ENCODE assay signal across 16 cellular contexts in genomic region chr2:191618789-191619185, GRCh38. TPM values are rescaled to one million over a fixed set of nuclear protein-coding genes. Genes with fewer than 3 reads are reported as not detected.
DNase-seq lines count a peak whose midpoint lies in the region; ATAC-seq and TF ChIP-seq lines count a peak whose summit lies in the region.
"Had no signal": no experiment of that assay in that cellular context is flagged by ENCODE, and none has a peak within 500 bp of the region (broad histone marks: within the 10 kb centered on the region; RNA-seq: fewer than 3 reads in every experiment).

No MANE protein-coding gene starts in this region.

- no peaks in the 10 kb centered on the region for H4K20me1 ChIP-seq in DND-41 (ENCODE audit: insufficient read depth, low read length)

- H3K79me2 ChIP-seq in DND-41 (ENCODE audit: insufficient read depth, low read length): no peaks in the 10 kb centered on the region

- no peaks in the 10 kb centered on the region for H3K27me3 Mint-ChIP-seq in CD4-positive, alpha-beta T cell
- no peaks in the 10 kb centered on the region for H3K27me3 Mint-ChIP-seq in activated naive CD8-positive, alpha-beta T cell treated with anti-CD3 and anti-CD28 coated beads, Interleukin-2, amount 50 U/mL, for 24 hours
- no peaks in the 10 kb centered on the region for H3K27me3 Mint-ChIP-seq in naive thymus-derived CD4-positive, alpha-beta T cell
- H3K27me3 Mint-ChIP-seq: progenitor cell of endocrine pancreas had no signal

- peak overlapping the region; percentile 50; the same call in 1 of the 2 replicates for H3K4me2 ChIP-seq in DND-41 (ENCODE audit: insufficient read depth, low read length)

- no peak for TF ChIP-seq CTCF in CD4-positive, alpha-beta T cell (IDR thresholded peaks at IDR 0.05)
- TF ChIP-seq CTCF in DND-41 (IDR thresholded peaks at IDR 0.05; ENCODE audit: borderline replicate concordance, extremely low read depth, low read length, poor library complexity, severe bottlenecking): no peak

- H3K9me3 ChIP-seq in CD4-positive, alpha-beta T cell (ENCODE audit: control insufficient read depth, low read length): no peaks in the 10 kb centered on the region
- H3K9me3 ChIP-seq in DND-41 (ENCODE audit: insufficient read depth, low read length, severe bottlenecking): no peaks in the 10 kb centered on the region
- H3K9me3 ChIP-seq in naive thymus-derived CD4-positive, alpha-beta T cell (ENCODE audit: control insufficient read depth in 2 of 3, low read length in 3 of 3): no peaks in the 10 kb centered on the region

- H3K4me3 Mint-ChIP-seq in CD4-positive, alpha-beta T cell: no peak overlapping the region
- H3K4me3 Mint-ChIP-seq in activated naive CD8-positive, alpha-beta T cell treated with anti-CD3 and anti-CD28 coated beads, Interleukin-2, amount 50 U/mL, for 24 hours: no peak overlapping the region
- peak overlapping the region in 6 of 10 donors; percentile 19 to 73 (median 66) for H3K4me3 Mint-ChIP-seq in naive thymus-derived CD4-positive, alpha-beta T cell

- intact Hi-C loops in CD4-positive, alpha-beta T cell (cut with DNase I, micrococcal nuclease): loop anchor here (2.0 to 5.0 kb wide), 2 partner anchors 46 to 56 kb away; no protein-coding TSS in a partner anchor
- intact Hi-C loops in naive thymus-derived CD4-positive, alpha-beta T cell (cut with micrococcal nuclease): loop anchor here (5.0 to 10.0 kb wide), 5 partner anchors 466 to 1211 kb away; partner anchors contain the start of genes GLS (in 1 of the 2), MFSD6 (in 1 of the 2), NEMP2 (in 1 of the 2) and STAT4 (in 1 of the 2)
- intact Hi-C loops in posterior vena cava (cut with DNase I): no loop called here

- no peak overlapping the region for H3K4me3 ChIP-seq in DND-41 (ENCODE audit: low read depth in 1 of 2, low read length in 2 of 2)
- no peak overlapping the region for H3K4me3 ChIP-seq in naive thymus-derived CD4-positive, alpha-beta T cell (ENCODE audit: low read length)

- H3K36me3 ChIP-seq in DND-41 (ENCODE audit: insufficient read depth, low read length): no peaks in the 10 kb centered on the region
- no peaks in the 10 kb centered on the region for H3K36me3 ChIP-seq in naive thymus-derived CD4-positive, alpha-beta T cell (ENCODE audit: control insufficient read depth in 2 of 3, insufficient read depth in 3 of 3, low read length in 3 of 3)

- peaks cover 42% of the 10 kb centered on the region for H3K4me1 ChIP-seq in DND-41 (ENCODE audit: insufficient read depth, low read length)
- H3K4me1 ChIP-seq in naive thymus-derived CD4-positive, alpha-beta T cell (ENCODE audit: control insufficient read depth in 2 of 2, insufficient read depth in 2 of 2, low read length in 2 of 2): peaks cover 22 to 23% of the 10 kb centered on the region in 2 donors

- CTCF ChIA-PET in CD4-positive, alpha-beta T cell (lab: Charles Lee): interaction anchor here (1.0 to 2.6 kb wide), 3 partner anchors 18 to 62 kb away, joined by 3 to 9 read pairs (median 4); no protein-coding TSS in a partner anchor
- CTCF ChIA-PET in naive thymus-derived CD4-positive, alpha-beta T cell (lab: Charles Lee): interaction anchor here (1.3 to 2.3 kb wide), 3 partner anchors 10 to 49 kb away, joined by 3 to 15 read pairs (median 3); no protein-coding TSS in a partner anchor

- peaks cover 61% of the 10 kb centered on the region for H3K4me1 Mint-ChIP-seq in CD4-positive, alpha-beta T cell (ENCODE audit: low read depth)
- H3K4me1 Mint-ChIP-seq in activated naive CD8-positive, alpha-beta T cell treated with anti-CD3 and anti-CD28 coated beads, Interleukin-2, amount 50 U/mL, for 24 hours: peaks cover 68% of the 10 kb centered on the region
- peaks cover 34 to 71% (median 60%) of the 10 kb centered on the region in 7 donors for H3K4me1 Mint-ChIP-seq in naive thymus-derived CD4-positive, alpha-beta T cell

- H3K9me3 Mint-ChIP-seq in CD4-positive, alpha-beta T cell: no peaks in the 10 kb centered on the region
- H3K9me3 Mint-ChIP-seq in activated naive CD8-positive, alpha-beta T cell treated with anti-CD3 and anti-CD28 coated beads, Interleukin-2, amount 50 U/mL, for 24 hours: peaks cover 4% of the 10 kb centered on the region
- peaks cover 0 to 9% (median 0%) of the 10 kb centered on the region in 11 donors for H3K9me3 Mint-ChIP-seq in naive thymus-derived CD4-positive, alpha-beta T cell
- H3K9me3 Mint-ChIP-seq: T-helper 2 cell treated with Interferon-gamma antibody and Interleukin-4, amounts not matched to agents 5 μg/mL and 100 μg/mL, for 36 hours had no signal

- POLR2A ChIA-PET in CD4-positive, alpha-beta T cell (lab: Charles Lee): interaction anchor here (1.1 to 9.6 kb wide), 4 partner anchors 12 to 59 kb away, joined by 4 to 220 read pairs (median 24); partner anchors contain the start of gene NABP1
- POLR2A ChIA-PET in naive thymus-derived CD4-positive, alpha-beta T cell (lab: Charles Lee): interaction anchor here (1.0 to 8.3 kb wide), 5 partner anchors 9 to 59 kb away, joined by 3 to 173 read pairs (median 5); partner anchors contain the start of gene NABP1

- DNase-seq in CD4-positive, alpha-beta T cell: no peak
- no peak for DNase-seq in DND-41
- DNase-seq in activated naive CD8-positive, alpha-beta T cell treated with anti-CD3 and anti-CD28 coated beads, Interleukin-2, amount 50 U/mL, for 24 hours: no peak
- no peak for DNase-seq in naive thymus-derived CD4-positive, alpha-beta T cell
- DNase-seq in anterior cingulate cortex (lab: John Stamatoyannopoulos, UW): no peak
- DNase-seq in NCI-H128 (lab: John Stamatoyannopoulos, UW; ENCODE audit: unreplicated experiment): no peak
- DNase-seq in posterior vena cava (ENCODE audit: low spot score): no peak
- DNase-seq: activated CD4-positive, CD25-positive, alpha-beta regulatory T cell treated with anti-CD3 and anti-CD28 coated beads, Interleukin-2, amount 50 U/mL, for 72 hours; C1 segment of cervical spinal cord; effector CD8-positive, alpha-beta T cell; Kasumi-1; NCI-H1694; Right ventricle myocardium superior had no signal

- H3K27ac Mint-ChIP-seq in CD4-positive, alpha-beta T cell: peak overlapping the region; percentile 73
- H3K27ac Mint-ChIP-seq in activated naive CD8-positive, alpha-beta T cell treated with anti-CD3 and anti-CD28 coated beads, Interleukin-2, amount 50 U/mL, for 24 hours: peak overlapping the region; percentile 93
- H3K27ac Mint-ChIP-seq in naive thymus-derived CD4-positive, alpha-beta T cell: peak overlapping the region; percentile 80 to 98 (median 89)
- H3K27ac Mint-ChIP-seq: progenitor cell of endocrine pancreas had no signal

- H3K36me3 Mint-ChIP-seq in CD4-positive, alpha-beta T cell (ENCODE audit: low read depth): no peaks in the 10 kb centered on the region
- H3K36me3 Mint-ChIP-seq in activated naive CD8-positive, alpha-beta T cell treated with anti-CD3 and anti-CD28 coated beads, Interleukin-2, amount 50 U/mL, for 24 hours (ENCODE audit: low read depth): peaks cover 2% of the 10 kb centered on the region
- H3K36me3 Mint-ChIP-seq in naive thymus-derived CD4-positive, alpha-beta T cell: peaks cover 0 to 22% (median 0%) of the 10 kb centered on the region in 5 donors

- no peak overlapping the region for H2AFZ ChIP-seq in DND-41 (ENCODE audit: low read depth, low read length)

- no peak for ATAC-seq in CD4-positive, alpha-beta T cell (ENCODE audit: poor library complexity)
- ATAC-seq in DND-41 (ENCODE audit: insufficient read depth, low read depth): no peak
- ATAC-seq in activated naive CD8-positive, alpha-beta T cell treated with anti-CD3 and anti-CD28 coated beads, Interleukin-2, amount 50 U/mL, for 24 hours: no peak
- ATAC-seq in naive thymus-derived CD4-positive, alpha-beta T cell: no peak
- ATAC-seq: left lobe of liver had no signal

- H3K27me3 ChIP-seq in CD4-positive, alpha-beta T cell (ENCODE audit: control insufficient read depth, insufficient read depth, low read length): no peaks in the 10 kb centered on the region
- H3K27me3 ChIP-seq in DND-41 (ENCODE audit: insufficient read depth, low read length, poor library complexity): no peaks in the 10 kb centered on the region
- H3K27me3 ChIP-seq in naive thymus-derived CD4-positive, alpha-beta T cell (ENCODE audit: control insufficient read depth in 2 of 2, insufficient read depth in 2 of 2, low read length in 2 of 2): no peaks in the 10 kb centered on the region

- no peak overlapping the region for H3K9ac ChIP-seq in DND-41 (ENCODE audit: low read depth, low read length)

- H3K27ac ChIP-seq in CD4-positive, alpha-beta T cell (ENCODE audit: low read depth, low read length): peak overlapping the region; percentile 85
- peak overlapping the region; percentile 78 for H3K27ac ChIP-seq in DND-41 (ENCODE audit: low read length)
- peak overlapping the region; percentile 84 for H3K27ac ChIP-seq in naive thymus-derived CD4-positive, alpha-beta T cell (ENCODE audit: low read depth, low read length)

RNA-seq across cellular contexts. Expression of gene NABP1, which starts 59.1 kb away (rescaled TPM):
- 10 to 100 TPM; 32.0 to 32.9 TPM for total RNA-seq in CD4-positive, alpha-beta T cell
- total RNA-seq in naive thymus-derived CD4-positive, alpha-beta T cell: 10 to 100 TPM; 24.5 to 79.5 (median 55.4) TPM
- polyA plus RNA-seq in naive thymus-derived CD4-positive, alpha-beta T cell: 1 to 10 TPM; 4.2 to 5.6 TPM
- 10 to 100 TPM; 26.8 to 32.0 TPM for total RNA-seq in posterior vena cava

Comparison
In these comparisons a context has a peak if more than half of its experiments do, and no peak if none do; other contexts are left out.
1. H3K4me3 Mint-ChIP-seq: peak in naive thymus-derived CD4-positive, alpha-beta T cell (6 of 10); none in CD4-positive, alpha-beta T cell (single experiment) and activated naive CD8-positive, alpha-beta T cell treated with anti-CD3 and anti-CD28 coated beads, Interleukin-2, amount 50 U/mL, for 24 hours (single experiment).
2. intact Hi-C loops: an anchor here in CD4-positive, alpha-beta T cell (2.0 to 5.0 kb wide) and naive thymus-derived CD4-positive, alpha-beta T cell (5.0 to 10.0 kb wide); none called in posterior vena cava.
3. Peak in every context shown above with its lines, with median percentiles within 50 percentile points of each other: H3K27ac ChIP-seq and H3K27ac Mint-ChIP-seq.